Comparison of ENCODE assay signal across 26 cellular contexts in the genomic region with DNA sequence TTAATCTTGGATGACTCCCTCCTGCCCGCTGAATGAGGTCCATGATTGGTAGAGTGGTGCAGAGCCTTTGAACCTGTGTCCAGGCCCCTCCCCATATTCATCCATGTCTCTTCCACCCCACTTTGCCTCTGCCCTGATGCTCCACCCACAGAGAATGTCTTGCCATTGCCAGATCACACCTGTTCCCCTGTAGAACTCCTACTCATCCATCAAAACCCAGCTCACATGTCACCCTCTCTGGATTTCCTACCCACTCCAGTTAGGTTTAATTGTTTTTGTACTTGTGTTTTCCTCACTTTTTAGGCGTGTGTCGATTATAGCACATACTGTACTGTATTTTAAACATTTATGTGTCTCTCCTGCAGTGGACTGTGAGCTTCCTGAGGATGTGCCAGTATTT.
"Had no signal": no experiment of that assay in that cellular context is flagged by ENCODE, and none has a peak within 500 bp of the region (broad histone marks: within the 10 kb centered on the region; RNA-seq: fewer than 3 reads in every experiment).

No MANE protein-coding gene starts in this region.

- H3K27ac Mint-ChIP-seq: activated CD4-positive, alpha-beta memory T cell treated with anti-CD3 and anti-CD28 coated beads for 36 hours; activated CD4-positive, alpha-beta T cell treated with anti-CD3 and anti-CD28 coated beads for 36 hours; activated CD4-positive, alpha-beta T cell treated with anti-CD3 and anti-CD28 coated beads, Interleukin-2, amount 10 ng/mL, durations not matched to agents 24 days and 14 days; activated CD8-positive, alpha-beta memory T cell treated with anti-CD3 and anti-CD28 coated beads, Interleukin-2, amount 10 ng/mL, durations not matched to agents 7 days and 5 days; activated CD8-positive, alpha-beta T cell treated with anti-CD3 and anti-CD28 coated beads, Interleukin-2, amount 10 ng/mL, durations not matched to agents 7 days and 5 days; activated naive CD4-positive, alpha-beta T cell treated with anti-CD3 and anti-CD28 coated beads, Interleukin-2, amount 10 ng/mL, durations not matched to agents 7 days and 5 days; activated naive CD8-positive, alpha-beta T cell treated with anti-CD3 and anti-CD28 coated beads, Interleukin-2, amount 10 ng/mL, durations not matched to agents 7 days and 5 days; activated T-cell treated with anti-CD3 and anti-CD28 coated beads, Interleukin-2, amount 50 U/mL, for 72 hours; endodermal cell had no signal

- DNase-seq: activated CD4-positive, alpha-beta memory T cell treated with anti-CD3 and anti-CD28 coated beads for 36 hours; activated CD4-positive, alpha-beta T cell treated with anti-CD3 and anti-CD28 coated beads for 36 hours; activated CD4-positive, alpha-beta T cell treated with anti-CD3 and anti-CD28 coated beads, Interleukin-2, amount 10 ng/mL, durations not matched to agents 24 days and 14 days; activated CD4-positive, CD25-positive, alpha-beta regulatory T cell; activated CD4-positive, CD25-positive, alpha-beta regulatory T cell treated with anti-CD3 and anti-CD28 coated beads, Interleukin-2, amount 50 U/mL, for 72 hours; activated CD8-positive, alpha-beta memory T cell treated with anti-CD3 and anti-CD28 coated beads, Interleukin-2, amount 10 ng/mL, durations not matched to agents 7 days and 5 days; activated CD8-positive, alpha-beta memory T cell treated with anti-CD3 and anti-CD28 coated beads, Interleukin-2, amount 50 U/mL, for 4 hours; activated CD8-positive, alpha-beta T cell treated with anti-CD3 and anti-CD28 coated beads, Interleukin-2, amount 10 ng/mL, durations not matched to agents 7 days and 5 days; activated gamma-delta T cell; activated naive CD4-positive, alpha-beta T cell; activated naive CD4-positive, alpha-beta T cell treated with anti-CD3 and anti-CD28 coated beads, Interleukin-2, amount 10 ng/mL, durations not matched to agents 7 days and 5 days; activated naive CD8-positive, alpha-beta T cell treated with anti-CD3 and anti-CD28 coated beads, Interleukin-2, amount 10 ng/mL, durations not matched to agents 7 days and 5 days; activated T-cell treated with anti-CD3 and anti-CD28 coated beads, Interleukin-2, amount 50 U/mL, for 1 hour; activated T-cell treated with anti-CD3 and anti-CD28 coated beads, Interleukin-2, amount 50 U/mL, for 72 hours; brain microvascular endothelial cell; dorsolateral prefrontal cortex; effector memory CD4-positive, alpha-beta T cell; endodermal cell; foreskin fibroblast; heart left ventricle; T-helper 2 cell had no signal

- H3K27ac ChIP-seq: ascending aorta, brain microvascular endothelial cell, heart left ventricle had no signal

- H3K4me1 ChIP-seq: ascending aorta had no signal

- FAIRE-seq: colon, frontal cortex had no signal

- H3K36me3 ChIP-seq: ascending aorta, brain microvascular endothelial cell, heart left ventricle had no signal

- ATAC-seq: activated CD4-positive, alpha-beta T cell treated with anti-CD3 and anti-CD28 coated beads for 36 hours; activated CD8-positive, alpha-beta memory T cell treated with anti-CD3 and anti-CD28 coated beads, Interleukin-2, amount 10 ng/mL, durations not matched to agents 7 days and 5 days; activated CD8-positive, alpha-beta T cell treated with anti-CD3 and anti-CD28 coated beads, Interleukin-2, amount 10 ng/mL, durations not matched to agents 7 days and 5 days; activated naive CD4-positive, alpha-beta T cell treated with anti-CD3 and anti-CD28 coated beads, Interleukin-2, amount 50 U/mL, for 72 hours; activated T-cell treated with anti-CD3 and anti-CD28 coated beads, Interleukin-2, amount 50 U/mL, for 72 hours; esophagus mucosa; heart left ventricle had no signal

- H3K27me3 Mint-ChIP-seq: activated CD4-positive, alpha-beta T cell treated with anti-CD3 and anti-CD28 coated beads, Interleukin-2, amount 10 ng/mL, durations not matched to agents 24 days and 14 days; activated CD8-positive, alpha-beta memory T cell treated with anti-CD3 and anti-CD28 coated beads, Interleukin-2, amount 10 ng/mL, durations not matched to agents 7 days and 5 days had no signal

- H3K9me3 ChIP-seq: ascending aorta, heart left ventricle had no signal

- H3K4me1 Mint-ChIP-seq: activated CD4-positive, alpha-beta T cell treated with anti-CD3 and anti-CD28 coated beads, Interleukin-2, amount 10 ng/mL, durations not matched to agents 24 days and 14 days; activated CD8-positive, alpha-beta memory T cell treated with anti-CD3 and anti-CD28 coated beads, Interleukin-2, amount 10 ng/mL, durations not matched to agents 7 days and 5 days; activated naive CD4-positive, alpha-beta T cell treated with anti-CD3 and anti-CD28 coated beads, Interleukin-2, amount 10 ng/mL, durations not matched to agents 7 days and 5 days; activated naive CD8-positive, alpha-beta T cell treated with anti-CD3 and anti-CD28 coated beads, Interleukin-2, amount 10 ng/mL, durations not matched to agents 7 days and 5 days had no signal

- H3K27me3 ChIP-seq: ascending aorta, brain microvascular endothelial cell, heart left ventricle had no signal

- H3K36me3 Mint-ChIP-seq: activated CD4-positive, alpha-beta memory T cell treated with anti-CD3 and anti-CD28 coated beads for 36 hours; activated CD8-positive, alpha-beta memory T cell treated with anti-CD3 and anti-CD28 coated beads, Interleukin-2, amount 10 ng/mL, durations not matched to agents 7 days and 5 days; activated naive CD4-positive, alpha-beta T cell treated with anti-CD3 and anti-CD28 coated beads, Interleukin-2, amount 10 ng/mL, durations not matched to agents 7 days and 5 days; activated naive CD8-positive, alpha-beta T cell treated with anti-CD3 and anti-CD28 coated beads, Interleukin-2, amount 10 ng/mL, durations not matched to agents 7 days and 5 days had no signal

- H3K9me3 Mint-ChIP-seq: activated CD4-positive, alpha-beta memory T cell treated with anti-CD3 and anti-CD28 coated beads for 36 hours; activated naive CD4-positive, alpha-beta T cell treated with anti-CD3 and anti-CD28 coated beads, Interleukin-2, amount 10 ng/mL, durations not matched to agents 7 days and 5 days; endodermal cell had no signal

- H3K4me3 ChIP-seq: ascending aorta, dorsolateral prefrontal cortex, heart left ventricle had no signal

- H3K4me3 Mint-ChIP-seq: activated CD4-positive, alpha-beta memory T cell treated with anti-CD3 and anti-CD28 coated beads for 36 hours; activated CD4-positive, alpha-beta T cell treated with anti-CD3 and anti-CD28 coated beads for 36 hours; activated CD4-positive, alpha-beta T cell treated with anti-CD3 and anti-CD28 coated beads, Interleukin-2, amount 10 ng/mL, durations not matched to agents 24 days and 14 days; activated CD8-positive, alpha-beta memory T cell treated with anti-CD3 and anti-CD28 coated beads, Interleukin-2, amount 10 ng/mL, durations not matched to agents 7 days and 5 days; activated CD8-positive, alpha-beta T cell treated with anti-CD3 and anti-CD28 coated beads, Interleukin-2, amount 10 ng/mL, durations not matched to agents 7 days and 5 days; activated naive CD4-positive, alpha-beta T cell treated with anti-CD3 and anti-CD28 coated beads, Interleukin-2, amount 10 ng/mL, durations not matched to agents 7 days and 5 days; activated naive CD8-positive, alpha-beta T cell treated with anti-CD3 and anti-CD28 coated beads, Interleukin-2, amount 10 ng/mL, durations not matched to agents 7 days and 5 days; activated T-cell treated with anti-CD3 and anti-CD28 coated beads, Interleukin-2, amount 50 U/mL, for 72 hours; endodermal cell had no signal
